1 cellular context compared by ENCODE assay signal in the genomic region with DNA sequence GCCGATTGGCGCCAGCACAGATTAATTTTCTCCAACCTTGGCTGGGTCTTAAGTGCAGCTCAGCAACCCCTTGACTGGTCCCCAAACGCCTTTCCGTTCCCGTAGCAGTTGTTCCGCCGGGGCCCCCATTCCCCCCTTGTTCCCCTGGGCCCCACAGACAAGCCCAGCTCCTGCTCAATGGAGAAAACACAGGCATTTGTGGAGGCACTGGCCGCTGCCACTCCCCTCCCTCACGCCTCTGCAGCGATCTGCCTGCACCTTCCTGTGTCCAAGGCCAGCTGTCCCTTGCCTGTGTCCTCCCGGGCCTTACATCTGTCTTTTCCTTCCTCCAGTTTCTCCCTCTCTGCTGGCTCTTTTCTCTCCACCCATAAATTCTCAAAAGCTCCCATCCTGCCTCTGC.
TF ChIP-seq lines count a peak whose summit lies in the region.

No MANE protein-coding gene starts in this region.

TF ChIP-seq in WTC11, 78 proteins besides CTCF, POLR2A, EP300 and RAD21 (continued from another document):
- TF ChIP-seq STAT6 (CRISPR knock-in tag; conservative IDR thresholded peaks at IDR 0.05; ENCODE audit: low read depth) (no peak), SMAD3 (CRISPR knock-in tag; IDR thresholded peaks at IDR 0.05; ENCODE audit: borderline replicate concordance) (no peak), ZNF219 (CRISPR knock-in tag; IDR thresholded peaks at IDR 0.05; ENCODE audit: borderline replicate concordance) (no peak)
- TF ChIP-seq, protein P1, sequence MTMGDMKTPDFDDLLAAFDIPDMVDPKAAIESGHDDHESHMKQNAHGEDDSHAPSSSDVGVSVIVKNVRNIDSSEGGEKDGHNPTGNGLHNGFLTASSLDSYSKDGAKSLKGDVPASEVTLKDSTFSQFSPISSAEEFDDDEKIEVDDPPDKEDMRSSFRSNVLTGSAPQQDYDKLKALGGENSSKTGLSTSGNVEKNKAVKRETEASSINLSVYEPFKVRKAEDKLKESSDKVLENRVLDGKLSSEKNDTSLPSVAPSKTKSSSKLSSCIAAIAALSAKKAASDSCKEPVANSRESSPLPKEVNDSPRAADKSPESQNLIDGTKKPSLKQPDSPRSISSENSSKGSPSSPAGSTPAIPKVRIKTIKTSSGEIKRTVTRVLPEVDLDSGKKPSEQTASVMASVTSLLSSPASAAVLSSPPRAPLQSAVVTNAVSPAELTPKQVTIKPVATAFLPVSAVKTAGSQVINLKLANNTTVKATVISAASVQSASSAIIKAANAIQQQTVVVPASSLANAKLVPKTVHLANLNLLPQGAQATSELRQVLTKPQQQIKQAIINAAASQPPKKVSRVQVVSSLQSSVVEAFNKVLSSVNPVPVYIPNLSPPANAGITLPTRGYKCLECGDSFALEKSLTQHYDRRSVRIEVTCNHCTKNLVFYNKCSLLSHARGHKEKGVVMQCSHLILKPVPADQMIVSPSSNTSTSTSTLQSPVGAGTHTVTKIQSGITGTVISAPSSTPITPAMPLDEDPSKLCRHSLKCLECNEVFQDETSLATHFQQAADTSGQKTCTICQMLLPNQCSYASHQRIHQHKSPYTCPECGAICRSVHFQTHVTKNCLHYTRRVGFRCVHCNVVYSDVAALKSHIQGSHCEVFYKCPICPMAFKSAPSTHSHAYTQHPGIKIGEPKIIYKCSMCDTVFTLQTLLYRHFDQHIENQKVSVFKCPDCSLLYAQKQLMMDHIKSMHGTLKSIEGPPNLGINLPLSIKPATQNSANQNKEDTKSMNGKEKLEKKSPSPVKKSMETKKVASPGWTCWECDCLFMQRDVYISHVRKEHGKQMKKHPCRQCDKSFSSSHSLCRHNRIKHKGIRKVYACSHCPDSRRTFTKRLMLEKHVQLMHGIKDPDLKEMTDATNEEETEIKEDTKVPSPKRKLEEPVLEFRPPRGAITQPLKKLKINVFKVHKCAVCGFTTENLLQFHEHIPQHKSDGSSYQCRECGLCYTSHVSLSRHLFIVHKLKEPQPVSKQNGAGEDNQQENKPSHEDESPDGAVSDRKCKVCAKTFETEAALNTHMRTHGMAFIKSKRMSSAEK (CRISPR knock-in tag; IDR thresholded peaks at IDR 0.05; ENCODE audit: borderline replicate concordance), result no peak
TF ChIP-seq in WTC11: peak in this region for 0.
